ENCODE assay signal across 15 cellular contexts in the genomic region with DNA sequence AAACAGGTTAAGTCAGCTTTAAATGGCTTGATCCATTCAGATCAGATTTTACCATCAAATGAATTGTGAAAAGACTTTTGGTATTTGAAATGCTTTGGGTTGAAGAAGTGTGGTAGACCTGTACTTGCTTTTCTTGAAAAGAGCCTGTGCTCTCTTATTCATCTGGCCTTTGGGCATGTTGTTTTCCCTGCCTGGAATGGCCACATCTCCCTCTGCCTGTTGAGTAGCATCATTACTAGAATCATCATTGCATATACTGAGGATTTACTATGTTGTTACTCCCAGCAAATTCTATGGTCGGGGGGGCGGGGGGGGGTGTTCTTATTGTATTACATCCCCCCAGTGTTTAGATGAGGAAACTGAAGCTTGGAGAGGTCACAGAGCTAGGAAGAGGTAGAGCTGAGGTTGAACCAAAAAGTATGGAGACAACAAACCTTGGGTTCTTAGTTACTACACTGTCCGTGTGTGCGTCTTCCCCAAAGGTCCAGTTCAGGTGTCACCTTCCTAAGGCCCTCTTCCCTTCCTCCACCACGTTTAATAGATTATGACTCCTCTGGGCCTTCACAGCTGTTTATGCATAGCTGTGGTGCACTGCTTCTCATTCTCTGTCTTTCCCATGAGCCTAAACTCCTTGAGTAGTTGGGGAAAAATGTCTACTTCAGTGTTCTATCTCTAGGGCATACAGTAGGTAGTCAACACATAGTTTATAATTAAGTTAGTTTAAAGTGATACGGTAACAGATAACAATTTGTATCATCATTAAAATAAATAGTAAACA.
A peak's percentile ranks its signal among the peaks of the same experiment; 100 is the strongest.
DNase-seq lines count a peak whose midpoint lies in the region; ATAC-seq and TF ChIP-seq lines count a peak whose summit lies in the region.
"Had no signal": no experiment of that assay in that cellular context is flagged by ENCODE, and none has a peak within 500 bp of the region (broad histone marks: within the 10 kb centered on the region; RNA-seq: fewer than 3 reads in every experiment).

No MANE protein-coding gene starts in this region.

- H3K4me2 ChIP-seq in OCI-LY7 (ENCODE audit: low read length), result no peak overlapping the region

- no peaks in the 10 kb centered on the region for H3K9me2 ChIP-seq in OCI-LY7 (ENCODE audit: insufficient read depth, low read length)

- H3K9me3 ChIP-seq in OCI-LY7 (ENCODE audit: low read length), result no peaks in the 10 kb centered on the region
- H3K9me3 ChIP-seq: esophagus squamous epithelium had no signal

- peaks cover 4% of the 10 kb centered on the region for H3K36me3 Mint-ChIP-seq in central memory CD8-positive, alpha-beta T cell (ENCODE audit: insufficient read depth)
- H3K36me3 Mint-ChIP-seq: naive thymus-derived CD8-positive, alpha-beta T cell had no signal

- H3K9me3 Mint-ChIP-seq in central memory CD8-positive, alpha-beta T cell, result no peaks in the 10 kb centered on the region
- H3K9me3 Mint-ChIP-seq: naive thymus-derived CD8-positive, alpha-beta T cell had no signal

- H3K4me3 Mint-ChIP-seq in central memory CD8-positive, alpha-beta T cell, result no peak overlapping the region
- H3K4me3 Mint-ChIP-seq: naive thymus-derived CD8-positive, alpha-beta T cell had no signal

- no peaks in the 10 kb centered on the region for H4K20me1 ChIP-seq in OCI-LY7 (ENCODE audit: insufficient read depth, low read length)

- no TSS peak for BruUV-seq in OCI-LY7 (replicated peaks; lab: Mats Ljungman, UMichigan)

- H2AFZ ChIP-seq in OCI-LY7 (ENCODE audit: low read length), result no peak overlapping the region

- no peak overlapping the region for H3K27ac ChIP-seq in OCI-LY7 (ENCODE audit: low read depth, low read length, poor library complexity, severe bottlenecking)
- H3K27ac ChIP-seq: esophagus squamous epithelium had no signal

- H3K27me3 Mint-ChIP-seq in central memory CD8-positive, alpha-beta T cell, result no peaks in the 10 kb centered on the region

- POLR2A ChIA-PET in OCI-LY7 (lab: Charles Lee), result interaction anchor here (0.6 kb wide), 1 partner anchor 636 kb away, joined by 3 read pairs; no protein-coding TSS in a partner anchor

- no peaks in the 10 kb centered on the region for H3K36me3 ChIP-seq in OCI-LY7 (ENCODE audit: insufficient read depth, low read length)
- H3K36me3 ChIP-seq: esophagus squamous epithelium had no signal

- peak overlapping the region; percentile 51 for H3K27ac Mint-ChIP-seq in central memory CD8-positive, alpha-beta T cell (ENCODE audit: low read depth)
- H3K27ac Mint-ChIP-seq: naive thymus-derived CD8-positive, alpha-beta T cell had no signal

- peak; percentile 18 for DNase-seq in Daoy (ENCODE audit: low read depth)
- no peak for DNase-seq in LNCaP clone FGC (ENCODE audit: low read depth)
- no peak for DNase-seq in central memory CD8-positive, alpha-beta T cell (ENCODE audit: low spot score in 2 of 2)
- peak; percentile 76 for DNase-seq in myocyte (ENCODE audit: low read depth)
- DNase-seq in OCI-LY7 (ENCODE audit: low spot score), result no peak
- DNase-seq in activated T-cell treated with anti-CD3 and anti-CD28 coated beads, Interleukin-2, amount 50 U/mL, for 1 hour, result no peak
- DNase-seq in SKM-1 (lab: John Stamatoyannopoulos, UW; ENCODE audit: unreplicated experiment), result no peak
- DNase-seq: activated CD4-positive, alpha-beta T cell treated with anti-CD3 and anti-CD28 coated beads, Interleukin-2, amount 50 U/mL, for 48 hours; activated gamma-delta T cell; cerebellar nuclear complex; esophagus squamous epithelium; islet precursor cell; naive thymus-derived CD8-positive, alpha-beta T cell; substantia nigra had no signal

- H3K4me1 ChIP-seq in OCI-LY7 (ENCODE audit: insufficient read depth, low read length, poor library complexity, severe bottlenecking), result peaks cover 6% of the 10 kb centered on the region

- no peaks in the 10 kb centered on the region for H3K79me2 ChIP-seq in OCI-LY7 (ENCODE audit: insufficient read depth, low read depth, low read length)

- ATAC-seq in central memory CD8-positive, alpha-beta T cell (replicated peaks; ENCODE audit: extremely low read depth, poor library complexity, severe bottlenecking), result no peak
- no peak for ATAC-seq in HG02970 (IDR thresholded peaks at IDR 0.05; ENCODE audit: low FRiP score, unreplicated experiment)
- ATAC-seq: naive thymus-derived CD8-positive, alpha-beta T cell had no signal

- TF ChIP-seq CTCF in LNCaP clone FGC (IDR thresholded peaks at IDR 0.05; ENCODE audit: control insufficient read depth, extremely low read depth, insufficient read depth) (0 out of 2 replicates have a peak, but pooled peaks have one; percentile 12), OCI-LY7 (conservative IDR thresholded peaks at IDR 0.05; ENCODE audit: low read length) (no peak)

- intact Hi-C loops in OCI-LY7 (cut with micrococcal nuclease; ENCODE audit: unreplicated experiment), result no loop called here

- CTCF ChIA-PET in OCI-LY7 (lab: Charles Lee; ENCODE audit: unreplicated experiment), result no interaction called here

- H3K4me3 ChIP-seq in LNCaP clone FGC (ENCODE audit: low read depth, low read length), result no peak overlapping the region
- no peak overlapping the region for H3K4me3 ChIP-seq in OCI-LY7 (ENCODE audit: low read depth, low read length, poor library complexity, severe bottlenecking)
- H3K4me3 ChIP-seq: esophagus squamous epithelium had no signal

- H3K4me1 Mint-ChIP-seq in central memory CD8-positive, alpha-beta T cell, result peaks cover 37% of the 10 kb centered on the region

Comparison
In these comparisons a context has a peak if more than half of its experiments do, and no peak if none do; other contexts are left out.
1. DNase-seq: peak in Daoy (single experiment) and myocyte (single experiment); none in LNCaP clone FGC (single experiment), central memory CD8-positive, alpha-beta T cell (0 of 2), OCI-LY7 (single experiment), activated T-cell treated with anti-CD3 and anti-CD28 coated beads, Interleukin-2, amount 50 U/mL, for 1 hour (single experiment) and SKM-1 (single experiment).